Comparison of ENCODE assay signal across 18 cellular contexts in genomic region chr9:113139225-113139829, GRCh38. TPM values are rescaled to one million over a fixed set of nuclear protein-coding genes. Genes with fewer than 3 reads are reported as not detected.
A peak's percentile ranks its signal among the peaks of the same experiment; 100 is the strongest.
DNase-seq lines count a peak whose midpoint lies in the region; ATAC-seq, FAIRE-seq and TF ChIP-seq lines count a peak whose summit lies in the region.
"Had no signal": no experiment of that assay in that cellular context is flagged by ENCODE, and none has a peak within 500 bp of the region (broad histone marks: within the 10 kb centered on the region; RNA-seq: fewer than 3 reads in every experiment).

No MANE protein-coding gene starts in this region.

- H3K9me3 Mint-ChIP-seq in WTC11, result peaks cover 28% of the 10 kb centered on the region

- DNase-seq in HepG2 (ENCODE audit: low spot score), result peak; percentile 97
- DNase-seq in right lobe of liver, result no peak
- no peak for DNase-seq in breast epithelium (ENCODE audit: low spot score in 2 of 2)
- DNase-seq in NCI-H2081 (lab: John Stamatoyannopoulos, UW), result no peak
- DNase-seq in WTC11 (ENCODE audit: low spot score), result no peak
- DNase-seq: CD8-positive, alpha-beta T cell; DMS79; HFFc6; NCI-H1436; NCI-H2029; NCI-H774 had no signal

- no peaks in the 10 kb centered on the region for H3K79me2 ChIP-seq in HepG2 (ENCODE audit: insufficient read depth, low read length)
- no peaks in the 10 kb centered on the region for H3K79me2 ChIP-seq in parathyroid adenoma

- no peak overlapping the region for H3K27ac Mint-ChIP-seq in WTC11
- H3K27ac Mint-ChIP-seq: CD8-positive, alpha-beta T cell; HFFc6 had no signal

- H3K4me2 ChIP-seq in HepG2 (ENCODE audit: low read depth, low read length) (peak overlapping the region; percentile 46), parathyroid adenoma (ENCODE audit: low read length) (peak overlapping the region; percentile 28)
- H3K4me2 ChIP-seq: KMS-11 had no signal

- FAIRE-seq in HepG2 (lab: Jason Lieb, UNC), result peak; percentile 51
- FAIRE-seq: D721Med, H54 had no signal

- H3K4me3 ChIP-seq in HepG2 (replicated peaks in 1 of 3; ENCODE audit: insufficient read depth in 1 of 3, low read depth in 2 of 3, low read length in 3 of 3) (no peak overlapping the region), right lobe of liver (no peak overlapping the region), parathyroid adenoma (ENCODE audit: low read depth, low read length) (no peak overlapping the region), breast epithelium (no peak overlapping the region)

- H3K4me1 ChIP-seq in HepG2 (ENCODE audit: insufficient read depth, low read length) (peaks cover 48% of the 10 kb centered on the region), right lobe of liver (peaks cover 0 to 5% (median 2%) of the 10 kb centered on the region in 4 donors), parathyroid adenoma (peaks cover 50% of the 10 kb centered on the region), breast epithelium (no peaks in the 10 kb centered on the region)

- no peak overlapping the region for H3K4me3 Mint-ChIP-seq in WTC11
- H3K4me3 Mint-ChIP-seq: CD8-positive, alpha-beta T cell; HFFc6 had no signal

- H3K36me3 ChIP-seq in HepG2 (replicated peaks in 1 of 2; ENCODE audit: control insufficient read depth in 1 of 2, insufficient read depth in 2 of 2, low read length in 2 of 2) (no peaks in the 10 kb centered on the region), right lobe of liver (no peaks in the 10 kb centered on the region), parathyroid adenoma (ENCODE audit: control insufficient read depth, insufficient read depth, low read length) (no peaks in the 10 kb centered on the region), breast epithelium (no peaks in the 10 kb centered on the region)

- ATAC-seq in HepG2 (peak; percentile 91), right lobe of liver (no peak), HG02884 (IDR thresholded peaks at IDR 0.05; ENCODE audit: unreplicated experiment) (no peak), WTC11 (no peak)
- ATAC-seq: CD8-positive, alpha-beta T cell had no signal

- no peaks in the 10 kb centered on the region for H3K4me1 Mint-ChIP-seq in WTC11

- CTCF ChIA-PET in HepG2 (lab: Yijun Ruan, JAX; ENCODE audit: low intra/inter-chr PET ratio, low total read pairs), result no interaction called here
- CTCF ChIA-PET in WTC11 (lab: Charles Lee), result interaction anchor here (0.8 kb wide), 1 partner anchor 12 kb away, joined by 3 read pairs; the partner anchor contains the start of gene SLC31A2

- BruUV-seq in HepG2 (replicated peaks; lab: Mats Ljungman, UMichigan), result no TSS peak

- H3K9me3 ChIP-seq in HepG2 (ENCODE audit: low read length) (peaks cover 4% of the 10 kb centered on the region; the same call in 1 of the 2 replicates), right lobe of liver (no peaks in the 10 kb centered on the region), parathyroid adenoma (ENCODE audit: control insufficient read depth, low read length) (no peaks in the 10 kb centered on the region), breast epithelium (no peaks in the 10 kb centered on the region)

- POLR2A ChIA-PET in HepG2 (lab: Yijun Ruan, JAX) (interaction anchor here (1.2 to 1.7 kb wide), 3 partner anchors 9 to 82 kb away, joined by 3 to 20 read pairs (median 8); partner anchors contain the start of genes FKBP15, SLC31A1 and SLC31A2), WTC11 (lab: Charles Lee) (interaction anchor here (1.0 kb wide), 1 partner anchor 11 kb away, joined by 3 read pairs; the partner anchor contains the start of gene SLC31A2)

- TF ChIP-seq CTCF in HepG2 (CRISPR knock-in tag; IDR thresholded peaks at IDR 0.05), result no peak
- no peak for TF ChIP-seq CTCF in right lobe of liver (IDR thresholded peaks at IDR 0.05)
- TF ChIP-seq CTCF in parathyroid adenoma (IDR thresholded peaks at IDR 0.05), result no peak
- TF ChIP-seq CTCF in breast epithelium (IDR thresholded peaks at IDR 0.05), result no peak
- no peak for TF ChIP-seq CTCF in WTC11 (IDR thresholded peaks at IDR 0.05)

- in situ Hi-C loops in HepG2 (cut with HindIII; ENCODE audit: extremely low pct_ligation_motif_present, low pct_unique_long_range_greater_than_20kb), result no loop called here

- WGBS in HepG2 (ENCODE audit: low lambda C conversion rate), result 5% methylated on average over 3 of the region's 4 CpGs
- 69% methylated on average over 4 of the region's 4 CpGs for WGBS in right lobe of liver (ENCODE audit: insufficient coverage, low coverage, low lambda C conversion rate, missing lambda C conversion rate)

- no peaks in the 10 kb centered on the region for H4K20me1 ChIP-seq in HepG2 (ENCODE audit: insufficient read depth, low read length)

- H3K9ac ChIP-seq in HepG2 (ENCODE audit: insufficient read depth, low read depth, low read length) (peak overlapping the region; percentile 44), parathyroid adenoma (no peak overlapping the region)
- H3K9ac ChIP-seq: KMS-11 had no signal

- H2AFZ ChIP-seq in HepG2 (ENCODE audit: low read length) (no peak overlapping the region), parathyroid adenoma (no peak overlapping the region)

- TF ChIP-seq RAD21 in HepG2 (CRISPR knock-in tag; IDR thresholded peaks at IDR 0.05), result no peak

- intact Hi-C loops in HepG2 (cut with micrococcal nuclease; ENCODE audit: unreplicated experiment) (loop anchor here (5.0 kb wide), 1 partner anchor 83 kb away; the partner anchor contains the start of genes FKBP15 and SLC31A1), right lobe of liver (cut with DNase I) (no loop called here), breast epithelium (cut with DNase I; ENCODE audit: low total_unique reads) (loop anchor here (10.0 kb wide), 1 partner anchor 655 kb away; no protein-coding TSS in a partner anchor)

- peak overlapping the region; percentile 66 for H3K27ac ChIP-seq in HepG2 (ENCODE audit: extremely low read length, insufficient read depth, low read length)
- no peak overlapping the region for H3K27ac ChIP-seq in right lobe of liver
- peak overlapping the region; percentile 95 for H3K27ac ChIP-seq in layer of hippocampus (ENCODE audit: low read depth, low read length)
- H3K27ac ChIP-seq in parathyroid adenoma, result peak overlapping the region; percentile 100
- no peak overlapping the region for H3K27ac ChIP-seq in breast epithelium
- H3K27ac ChIP-seq: 22Rv1, KMS-11 had no signal

- H3K27me3 ChIP-seq in HepG2 (ENCODE audit: control insufficient read depth in 1 of 2, insufficient read depth in 2 of 2, low read length in 2 of 2), result peaks cover 0 to 15% of the 10 kb centered on the region in 2 experiments; a peak in 3 of 5 replicates
- H3K27me3 ChIP-seq in right lobe of liver, result no peaks in the 10 kb centered on the region
- H3K27me3 ChIP-seq in layer of hippocampus (ENCODE audit: control insufficient read depth, insufficient read depth, low read length), result no peaks in the 10 kb centered on the region
- no peaks in the 10 kb centered on the region for H3K27me3 ChIP-seq in parathyroid adenoma (ENCODE audit: control insufficient read depth, insufficient read depth, low read length)
- H3K27me3 ChIP-seq in breast epithelium, result no peaks in the 10 kb centered on the region

- H3K27me3 Mint-ChIP-seq in WTC11 (ENCODE audit: low read depth), result peaks cover 19% of the 10 kb centered on the region

- TF ChIP-seq EP300 in HepG2 (IDR thresholded peaks at IDR 0.05; ENCODE audit: low read depth in 2 of 2, low read length in 2 of 2) (peak; percentile 69 to 83; a peak in 3 of 4 replicates), HepG2 (CRISPR knock-in tag; IDR thresholded peaks at IDR 0.05; ENCODE audit: borderline replicate concordance) (peak; percentile 71; the same call in 1 of the 2 replicates)

- TF ChIP-seq POLR2A in HepG2 (IDR thresholded peaks at IDR 0.05; ENCODE audit: insufficient read depth in 1 of 2, low read depth in 2 of 2, low read length in 2 of 2), result peak in 1 of 2 experiments; percentile 15; a peak in 1 of 4 replicates
- no peak for TF ChIP-seq POLR2A in right lobe of liver (IDR thresholded peaks at IDR 0.05)
- no peak for TF ChIP-seq POLR2A in breast epithelium (IDR thresholded peaks at IDR 0.05)

- H3K36me3 Mint-ChIP-seq in WTC11, result peaks cover 4% of the 10 kb centered on the region; the same call in 1 of the 2 replicates
- H3K36me3 Mint-ChIP-seq: CD8-positive, alpha-beta T cell had no signal

TF ChIP-seq in HepG2, 621 proteins besides CTCF, POLR2A, EP300 and RAD21 (continues in another document):
- no peak for TF ChIP-seq ZBTB20 (CRISPR knock-in tag; IDR thresholded peaks at IDR 0.05; ENCODE audit: borderline replicate concordance, low read depth)
- peak; percentile 76 for TF ChIP-seq SAP130 (CRISPR knock-in tag; IDR thresholded peaks at IDR 0.05; ENCODE audit: low read depth)

RNA-seq across cellular contexts. Expression of gene SLC31A2, which starts 11.5 kb away (rescaled TPM):
- total RNA-seq in HepG2 (2016; rRNA removed; fragmentation: Illumina TruSeq; extraction: Trizol), result 6.0 and 9.3 TPM in 2 replicates
- 1.5 and 1.9 TPM in 2 replicates for total RNA-seq in HepG2 (2016; cell fraction: cytosol; rRNA removed; fragmentation: Illumina TruSeq; extraction: Trizol; ENCODE audit: low read depth)
- 7.4 and 9.7 TPM in 2 replicates for total RNA-seq in HepG2 (2016; cell fraction: insoluble cytoplasmic fraction; rRNA removed; fragmentation: Illumina TruSeq; extraction: Trizol)
- 3.7 and 5.5 TPM in 2 replicates for total RNA-seq in HepG2 (2016; cell fraction: membrane; rRNA removed; fragmentation: Illumina TruSeq; extraction: Trizol)
- 9.1 TPM in 2 replicates for total RNA-seq in HepG2 (2016; cell fraction: nucleus; rRNA removed; fragmentation: Illumina TruSeq; extraction: Trizol)
- 10.2 and 10.9 TPM in 2 replicates for polyA plus RNA-seq in HepG2 (2011; rRNA removed)
- 10.4 and 13.6 TPM in 2 replicates for polyA plus RNA-seq in HepG2 (2011; cell fraction: cytosol; rRNA removed)
- 5.6 and 5.9 TPM in 2 replicates for polyA plus RNA-seq in HepG2 (2011; cell fraction: nucleus; rRNA removed)
- 3.1 and 5.5 TPM in 2 replicates for polyA plus RNA-seq in HepG2 (2012)
- polyA plus RNA-seq in HepG2 (2016; cell fraction: cytosol; fragmentation: Illumina TruSeq; extraction: Trizol; ENCODE audit: low read depth), result 1.0 and 1.6 TPM in 2 replicates
- polyA plus RNA-seq in HepG2 (2016; cell fraction: insoluble cytoplasmic fraction; fragmentation: Illumina TruSeq; extraction: Trizol; ENCODE audit: low read depth), result 5.0 and 5.6 TPM in 2 replicates
- 2.8 and 2.9 TPM in 2 replicates for polyA plus RNA-seq in HepG2 (2016; cell fraction: membrane; fragmentation: Illumina TruSeq; extraction: Trizol; ENCODE audit: low read depth)
- 10.8 and 11.0 TPM in 2 replicates for polyA plus RNA-seq in HepG2 (2016; cell fraction: nucleus; fragmentation: Illumina TruSeq; extraction: Trizol; ENCODE audit: insufficient read depth, low read depth)
- 10.3 and 20.0 TPM in 2 replicates for polyA minus RNA-seq in HepG2 (2011; rRNA and poly(A)+ RNA removed; ENCODE audit: low replicate concordance)
- polyA minus RNA-seq in HepG2 (2011; cell fraction: cytosol; rRNA and poly(A)+ RNA removed), result 3.7 and 5.4 TPM in 2 replicates
- polyA minus RNA-seq in HepG2 (2011; cell fraction: nucleus; rRNA and poly(A)+ RNA removed), result 12.2 and 15.7 TPM in 2 replicates
- 10 to 100 TPM; 11.5 to 43.4 (median 25.0) TPM for total RNA-seq in right lobe of liver
- total RNA-seq in breast epithelium, result 10 to 100 TPM; 46.5 to 61.3 (median 54.3) TPM
- 1.7 to 2.0 TPM (median 1.8 TPM) in 3 replicates for total RNA-seq in WTC11 (2021)

Comparison
In these comparisons a context has a peak if more than half of its experiments do, and no peak if none do; other contexts are left out.
1. H3K27ac ChIP-seq: peak in HepG2 (single experiment), layer of hippocampus (single experiment) and parathyroid adenoma (single experiment); none in right lobe of liver (0 of 3) and breast epithelium (0 of 2).
2. intact Hi-C loops: an anchor here in HepG2 (5.0 kb wide) and breast epithelium (10.0 kb wide); none called in right lobe of liver.
3. Of the 50 proteins assayed by ChIP-seq in both HepG2 and WTC11: peak only in HepG2: ATF3, ESRRA, FOXK1, FOXP4, IRF2, MLX and 1 more; only in WTC11: none; in both: none; in neither: 43.